ENCODE assay signal across 18 cellular contexts in genomic region chr6:50842446-50842845, GRCh38. TPM values are rescaled to one million over a fixed set of nuclear protein-coding genes. Genes with fewer than 3 reads are reported as not detected.
DNase-seq lines count a peak whose midpoint lies in the region; ATAC-seq and TF ChIP-seq lines count a peak whose summit lies in the region.
"Had no signal": no experiment of that assay in that cellular context is flagged by ENCODE, and none has a peak within 500 bp of the region (broad histone marks: within the 10 kb centered on the region; RNA-seq: fewer than 3 reads in every experiment).

No MANE protein-coding gene starts in this region.

- H3K36me3 ChIP-seq in ES-I3 (ENCODE audit: insufficient read depth, low read length), result no peaks in the 10 kb centered on the region
- H3K36me3 ChIP-seq in NT2/D1 (ENCODE audit: insufficient read depth, insufficient read length, low read length), result no peaks in the 10 kb centered on the region
- no peaks in the 10 kb centered on the region for H3K36me3 ChIP-seq in iPS-15b (ENCODE audit: control insufficient read depth, insufficient read depth, low read length)
- H3K36me3 ChIP-seq in trophoblast cell (ENCODE audit: control insufficient read depth in 1 of 2, insufficient read depth in 2 of 2, low read length in 2 of 2), result no peaks in the 10 kb centered on the region
- H3K36me3 ChIP-seq in Peyer's patch, result no peaks in the 10 kb centered on the region

- peaks cover 77% of the 10 kb centered on the region for H3K27me3 ChIP-seq in NT2/D1 (ENCODE audit: insufficient read depth, insufficient read length)
- H3K27me3 ChIP-seq in iPS-15b (ENCODE audit: control insufficient read depth, insufficient read depth, low read length), result peaks cover 99% of the 10 kb centered on the region
- H3K27me3 ChIP-seq in trophoblast cell (ENCODE audit: insufficient read depth, low read length), result peaks cover 4% of the 10 kb centered on the region
- H3K27me3 ChIP-seq in Peyer's patch, result peaks cover 0 to 44% of the 10 kb centered on the region in 2 donors

- H3K79me1 ChIP-seq in trophoblast cell (ENCODE audit: low read length), result peaks cover 9% of the 10 kb centered on the region

- peak overlapping the region; percentile 5; the same call in 1 of the 2 replicates for H3K9ac ChIP-seq in ES-I3 (ENCODE audit: low read depth, low read length)
- H3K9ac ChIP-seq in NT2/D1 (ENCODE audit: insufficient read length, low read depth), result peak overlapping the region; percentile 44
- no peak overlapping the region for H3K9ac ChIP-seq in iPS-15b (ENCODE audit: low read depth, low read length)
- no peak overlapping the region for H3K9ac ChIP-seq in trophoblast cell (ENCODE audit: low read length)

- no CpG with 5 or more reads among the region's 7 CpGs for WGBS in trophoblast cell (ENCODE audit: extremely low coverage, insufficient coverage, insufficient read length)

- peak overlapping the region; percentile 40 for H4K91ac ChIP-seq in trophoblast cell (ENCODE audit: low read depth, low read length)

- peak overlapping the region; percentile 32 for H4K8ac ChIP-seq in trophoblast cell (ENCODE audit: low read depth, low read length)

- H3K79me2 ChIP-seq in trophoblast cell (ENCODE audit: control insufficient read depth, insufficient read depth, low read length, poor library complexity), result no peaks in the 10 kb centered on the region

- DNase-seq in NT2/D1 (ENCODE audit: low read depth, low spot score) (no peak), trophoblast cell (peak in 1 of 2 donors; percentile 25), Peyer's patch (no peak), SHP77 treated with DMSO at 0.1 percent for 48 hours (lab: John Stamatoyannopoulos, UW) (no peak)
- DNase-seq in stimulated activated CD4-positive, alpha-beta T cell treated with anti-CD3 and anti-CD28 coated beads, Interleukin-12 subunit alpha, Interleukin-12 subunit beta, amount 100 ng/mL, for 4 hours, result no peak
- DNase-seq: Caco-2, HFFc6, Karpas-422, NCI-H1105 treated with DMSO at 0.1 percent for 48 hours, NCI-H187, NCI-H446 treated with DMSO at 0.1 percent for 48 hours, NCI-H82, SHP77 had no signal

- H3K4me3 ChIP-seq in NT2/D1 (ENCODE audit: insufficient read length, low read depth), result peak overlapping the region; percentile 21
- peak overlapping the region; percentile 16 for H3K4me3 ChIP-seq in iPS-15b (ENCODE audit: low read depth, low read length)
- H3K4me3 ChIP-seq in trophoblast cell (ENCODE audit: low read depth, low read length), result no peak overlapping the region
- H3K4me3 ChIP-seq in Peyer's patch, result no peak overlapping the region

- H2AFZ ChIP-seq in trophoblast cell (ENCODE audit: insufficient read depth, low read length, poor library complexity), result no peak overlapping the region

- TF ChIP-seq CTCF in Peyer's patch (IDR thresholded peaks at IDR 0.05), result no peak

- peak overlapping the region; percentile 50 for H3K4me2 ChIP-seq in trophoblast cell (ENCODE audit: low read length)

- H2AK5ac ChIP-seq in trophoblast cell (ENCODE audit: low read length), result no peak overlapping the region

- ATAC-seq in GM18498 (IDR thresholded peaks at IDR 0.05; ENCODE audit: unreplicated experiment), result no peak
- ATAC-seq: Panc1 had no signal

- H3K9me3 ChIP-seq in ES-I3 (ENCODE audit: control insufficient read depth, insufficient read depth, low read length) (no peaks in the 10 kb centered on the region), NT2/D1 (ENCODE audit: insufficient read depth, low read length) (no peaks in the 10 kb centered on the region), iPS-15b (ENCODE audit: control insufficient read depth, insufficient read depth, low read length) (no peaks in the 10 kb centered on the region), trophoblast cell (ENCODE audit: insufficient read depth, low read depth, low read length) (no peaks in the 10 kb centered on the region), Peyer's patch (no peaks in the 10 kb centered on the region)
- H3K9me3 ChIP-seq: Caco-2 had no signal

- H2BK120ac ChIP-seq in trophoblast cell (ENCODE audit: insufficient read depth, low read length, poor library complexity), result peak overlapping the region; percentile 23

- peak overlapping the region; percentile 2 for H3K14ac ChIP-seq in trophoblast cell (ENCODE audit: low read length)

- peak overlapping the region; percentile 58 for H2BK5ac ChIP-seq in trophoblast cell (ENCODE audit: low read depth, low read length, poor library complexity)

- no peak overlapping the region for H3K23ac ChIP-seq in trophoblast cell (ENCODE audit: low read length)

- H3K18ac ChIP-seq in trophoblast cell (ENCODE audit: low read length), result no peak overlapping the region

- no peak overlapping the region for H3K4ac ChIP-seq in trophoblast cell (ENCODE audit: low read depth, low read length)

- H4K12ac ChIP-seq in trophoblast cell (ENCODE audit: low read depth, low read length), result no peak overlapping the region

- TF ChIP-seq POLR2A in Peyer's patch (IDR thresholded peaks at IDR 0.05), result no peak

- peak overlapping the region; percentile 6 for H2BK12ac ChIP-seq in trophoblast cell (ENCODE audit: low read length)

- peak overlapping the region; percentile 50 for H3K27ac ChIP-seq in trophoblast cell (ENCODE audit: low read depth, low read length)
- H3K27ac ChIP-seq in Peyer's patch, result no peak overlapping the region

- H3K4me1 ChIP-seq in ES-I3 (ENCODE audit: insufficient read depth, low read length) (peaks cover 15% of the 10 kb centered on the region), NT2/D1 (ENCODE audit: insufficient read depth, insufficient read length) (no peaks in the 10 kb centered on the region), iPS-15b (ENCODE audit: control insufficient read depth, insufficient read depth, low read length) (peaks cover 12% of the 10 kb centered on the region), trophoblast cell (ENCODE audit: control insufficient read depth in 1 of 2, insufficient read depth in 2 of 2, low read length in 2 of 2) (peaks cover 17 to 21% of the 10 kb centered on the region in 2 experiments), Peyer's patch (no peaks in the 10 kb centered on the region)
- H3K4me1 ChIP-seq: Caco-2 had no signal

RNA-seq across cellular contexts. Expression of gene TFAP2B, which starts 23.8 kb away (rescaled TPM):
- 2.0 and 2.3 TPM in 2 replicates for polyA plus RNA-seq in trophoblast cell (2013)
- total RNA-seq in Peyer's patch, result not detected
- total RNA-seq: Caco-2, HFFc6 had no signal
- polyA plus RNA-seq: CD14-positive monocyte had no signal

Comparison
In these comparisons a context has a peak if more than half of its experiments do, and no peak if none do; other contexts are left out.
1. H3K9ac ChIP-seq: peak in ES-I3 (single experiment) and NT2/D1 (single experiment); none in iPS-15b (single experiment) and trophoblast cell (single experiment).
2. H3K4me3 ChIP-seq: peak in NT2/D1 (single experiment) and iPS-15b (single experiment); none in trophoblast cell (single experiment) and Peyer's patch (0 of 4).